9 cellular contexts compared by ENCODE assay signal in the genomic region with DNA sequence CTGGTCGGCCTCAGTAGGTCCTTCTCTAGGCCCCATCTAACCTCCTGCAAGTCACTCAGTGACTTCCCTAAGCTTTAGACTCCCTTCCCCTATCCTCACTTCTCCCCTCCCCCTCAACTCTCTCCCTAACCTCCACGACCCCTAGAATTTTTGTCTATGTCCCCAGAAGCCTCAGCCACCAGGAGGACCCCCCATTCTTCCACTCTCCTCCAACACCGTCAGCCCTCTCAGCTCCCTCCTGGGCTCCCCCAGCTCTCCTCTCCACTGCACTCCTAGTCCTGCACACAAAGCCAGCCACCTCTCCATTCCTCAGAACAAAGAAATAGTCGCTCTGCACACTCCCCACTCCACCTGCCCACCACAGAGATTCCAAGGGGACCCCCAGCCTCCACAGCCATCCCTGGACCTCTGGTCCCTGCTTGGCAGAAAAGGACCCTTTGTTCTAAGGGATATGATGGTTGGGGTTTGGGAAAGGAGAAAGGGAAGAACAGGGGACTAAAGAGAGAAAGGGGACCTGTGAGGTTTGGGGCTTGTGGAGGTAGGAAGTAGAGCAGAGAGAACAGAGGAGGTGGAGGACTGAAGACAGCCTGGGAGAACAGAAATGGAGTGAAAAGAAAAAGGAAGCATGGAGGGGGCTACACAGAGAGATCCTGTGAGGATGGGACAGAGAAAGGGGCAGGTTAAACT. TPM values are rescaled to one million over a fixed set of nuclear protein-coding genes. Genes with fewer than 3 reads are reported as not detected.
A peak's percentile ranks its signal among the peaks of the same experiment; 100 is the strongest.
DNase-seq lines count a peak whose midpoint lies in the region; ATAC-seq, FAIRE-seq and TF ChIP-seq lines count a peak whose summit lies in the region.
"Had no signal": no experiment of that assay in that cellular context is flagged by ENCODE, and none has a peak within 500 bp of the region (broad histone marks: within the 10 kb centered on the region; RNA-seq: fewer than 3 reads in every experiment).

No MANE protein-coding gene starts in this region.

- H3K27ac ChIP-seq in GM23338 (ENCODE audit: low read depth) (peak overlapping the region; percentile 79), OCI-LY7 (ENCODE audit: low read depth, low read length, poor library complexity, severe bottlenecking) (peak overlapping the region; percentile 94), rectal smooth muscle tissue (ENCODE audit: low read depth, low read length) (peak overlapping the region; percentile 57)

- H4K20me1 ChIP-seq in GM23338 (replicated peaks; ENCODE audit: insufficient read depth) (peaks cover 53% of the 10 kb centered on the region), OCI-LY7 (ENCODE audit: insufficient read depth, low read length) (peaks cover 29% of the 10 kb centered on the region)

- no peak overlapping the region for H2AFZ ChIP-seq in GM23338
- H2AFZ ChIP-seq in OCI-LY7 (ENCODE audit: low read length): no peak overlapping the region

- H3K27me3 ChIP-seq in GM23338 (ENCODE audit: insufficient read depth) (no peaks in the 10 kb centered on the region), rectal smooth muscle tissue (ENCODE audit: control insufficient read depth, insufficient read depth, low read length) (no peaks in the 10 kb centered on the region)

- peaks cover 26% of the 10 kb centered on the region for H3K27me3 Mint-ChIP-seq in GM23338 (ENCODE audit: insufficient read depth, low read depth, poor library complexity)

- H3K9ac ChIP-seq in rectal smooth muscle tissue (ENCODE audit: low read length): peak overlapping the region; percentile 53

- BruUV-seq in OCI-LY7 (replicated peaks; lab: Mats Ljungman, UMichigan): no TSS peak

- no peak for ATAC-seq in GM23338
- no peak for ATAC-seq in HG03159 (IDR thresholded peaks at IDR 0.05; ENCODE audit: unreplicated experiment)

- H3K4me2 ChIP-seq in GM23338 (peak overlapping the region; percentile 82), OCI-LY7 (ENCODE audit: low read length) (peak overlapping the region; percentile 94)

- DNase-seq in GM23338 (ENCODE audit: low spot score) (no peak), OCI-LY7 (ENCODE audit: low spot score) (no peak), epithelial cell of esophagus (ENCODE audit: low read depth) (no peak), NCI-H2227 (lab: John Stamatoyannopoulos, UW; ENCODE audit: unreplicated experiment) (no peak), RCC 7860 (ENCODE audit: low spot score) (no peak)
- DNase-seq in central memory CD4-positive, alpha-beta T cell: no peak

- intact Hi-C loops in OCI-LY7 (cut with micrococcal nuclease; ENCODE audit: unreplicated experiment): no loop called here

- H3K9me3 ChIP-seq in OCI-LY7 (ENCODE audit: low read length): no peaks in the 10 kb centered on the region

- H3K4me3 ChIP-seq in GM23338: peak overlapping the region; percentile 96
- H3K4me3 ChIP-seq in OCI-LY7 (ENCODE audit: low read depth, low read length, poor library complexity, severe bottlenecking): peak overlapping the region; percentile 85
- peak overlapping the region; percentile 80 for H3K4me3 ChIP-seq in epithelial cell of esophagus (ENCODE audit: low read length)
- H3K4me3 ChIP-seq in rectal smooth muscle tissue (ENCODE audit: low read length): peak overlapping the region; percentile 86

- H3K79me2 ChIP-seq in GM23338 (replicated peaks; ENCODE audit: insufficient read depth): peaks cover 73% of the 10 kb centered on the region
- peaks cover 100% of the 10 kb centered on the region for H3K79me2 ChIP-seq in OCI-LY7 (ENCODE audit: insufficient read depth, low read depth, low read length)

- no peaks in the 10 kb centered on the region for H3K9me2 ChIP-seq in GM23338 (ENCODE audit: insufficient read depth)
- H3K9me2 ChIP-seq in OCI-LY7 (ENCODE audit: insufficient read depth, low read length): no peaks in the 10 kb centered on the region

- POLR2A ChIA-PET in OCI-LY7 (lab: Charles Lee): interaction anchor here (2.0 kb wide), 1 partner anchor 13 kb away, joined by 9 read pairs; no protein-coding TSS in a partner anchor

- H3K9me3 Mint-ChIP-seq in GM23338: no peaks in the 10 kb centered on the region

- peaks cover 71% of the 10 kb centered on the region for H3K4me1 Mint-ChIP-seq in GM23338

- H3K36me3 ChIP-seq in GM23338 (ENCODE audit: insufficient read depth) (no peaks in the 10 kb centered on the region), OCI-LY7 (ENCODE audit: insufficient read depth, low read length) (peaks cover 52% of the 10 kb centered on the region), rectal smooth muscle tissue (ENCODE audit: control insufficient read depth, insufficient read depth, low read length) (no peaks in the 10 kb centered on the region)

- CTCF ChIA-PET in OCI-LY7 (lab: Charles Lee; ENCODE audit: unreplicated experiment): interaction anchor here (0.6 to 1.2 kb wide), 4 partner anchors 9 to 28 kb away, joined by 3 to 4 read pairs (median 3); no protein-coding TSS in a partner anchor

- H3K4me1 ChIP-seq in GM23338 (ENCODE audit: insufficient read depth) (peaks cover 70% of the 10 kb centered on the region), OCI-LY7 (ENCODE audit: insufficient read depth, low read length, poor library complexity, severe bottlenecking) (peaks cover 68% of the 10 kb centered on the region), rectal smooth muscle tissue (ENCODE audit: control insufficient read depth, insufficient read depth, low read length) (peaks cover 49% of the 10 kb centered on the region)

- H3K27ac Mint-ChIP-seq in GM23338: peak overlapping the region; percentile 8

- H3K36me3 Mint-ChIP-seq in GM23338 (ENCODE audit: low read depth): peaks cover 7% of the 10 kb centered on the region

- TF ChIP-seq CTCF in GM23338 (conservative IDR thresholded peaks at IDR 0.05; ENCODE audit: low read depth in 2 of 2) (no peak), OCI-LY7 (conservative IDR thresholded peaks at IDR 0.05; ENCODE audit: low read length) (no peak), epithelial cell of esophagus (IDR thresholded peaks at IDR 0.05; ENCODE audit: insufficient read depth, low read depth, low read length, missing control alignments) (no peak)

- no peak for FAIRE-seq in RCC 7860 (lab: Jason Lieb, UNC)

- H3K4me3 Mint-ChIP-seq in GM23338: peak overlapping the region; percentile 84

- H3F3A ChIP-seq in GM23338 (replicated peaks; ENCODE audit: low read depth): peaks cover 22% of the 10 kb centered on the region

TF ChIP-seq in GM23338, 12 proteins besides CTCF, POLR2A, EP300 and RAD21 (continues in another document):
- TF ChIP-seq STAT1 (IDR thresholded peaks at IDR 0.05; ENCODE audit: unreplicated experiment) (no peak), NANOG (IDR thresholded peaks at IDR 0.05; ENCODE audit: borderline replicate concordance) (no peak)

RNA-seq across cellular contexts. Expression of gene ARHGEF2, which starts 2.8 kb away (rescaled TPM):
- 64.0 and 87.6 TPM in 2 replicates for total RNA-seq in GM23338 (2014; rRNA removed; shearing (Covaris generic))
- 21.2 and 23.0 TPM in 2 replicates for polyA plus RNA-seq in GM23338 (2016; fragmentation: Nextera tagmentation; extraction: Ambion mirVana)
- 78.8 and 106 TPM in 2 replicates for total RNA-seq in OCI-LY7 (2014; rRNA removed; shearing (Covaris generic))
- 133 and 139 TPM in 2 replicates for total RNA-seq in OCI-LY7 (2022)

RNA-seq across cellular contexts. Expression of gene RXFP4, which starts 34.1 kb away (rescaled TPM):
- not detected in 2 replicates for total RNA-seq in GM23338 (2014; rRNA removed; shearing (Covaris generic))
- 0.23 TPM in 1 of 2 replicates, not detected in the other for polyA plus RNA-seq in GM23338 (2016; fragmentation: Nextera tagmentation; extraction: Ambion mirVana)
- total RNA-seq in OCI-LY7 (2014; rRNA removed; shearing (Covaris generic)): 3.0 TPM in 1 of 2 replicates, not detected in the other
- 0.34 TPM in 1 of 2 replicates, not detected in the other for total RNA-seq in OCI-LY7 (2022)
- total RNA-seq: glomerular endothelial cell had no signal

RNA-seq across cellular contexts. Expression of gene KHDC4, which starts 41.3 kb away (rescaled TPM):
- 56.0 and 57.7 TPM in 2 replicates for total RNA-seq in GM23338 (2014; rRNA removed; shearing (Covaris generic))
- polyA plus RNA-seq in GM23338 (2016; fragmentation: Nextera tagmentation; extraction: Ambion mirVana): 41.2 and 47.1 TPM in 2 replicates
- total RNA-seq in OCI-LY7 (2014; rRNA removed; shearing (Covaris generic)): 84.6 and 88.9 TPM in 2 replicates
- 121 and 127 TPM in 2 replicates for total RNA-seq in OCI-LY7 (2022)

RNA-seq across cellular contexts. Expression of gene SSR2, which starts 45.2 kb away (rescaled TPM):
- 270 and 291 TPM in 2 replicates for total RNA-seq in GM23338 (2014; rRNA removed; shearing (Covaris generic))
- 130 and 136 TPM in 2 replicates for polyA plus RNA-seq in GM23338 (2016; fragmentation: Nextera tagmentation; extraction: Ambion mirVana)
- 109 and 147 TPM in 2 replicates for total RNA-seq in OCI-LY7 (2014; rRNA removed; shearing (Covaris generic))
- total RNA-seq in OCI-LY7 (2022): 153 and 157 TPM in 2 replicates
